ENCODE assay signal across 1 cellular context in the genomic region with DNA sequence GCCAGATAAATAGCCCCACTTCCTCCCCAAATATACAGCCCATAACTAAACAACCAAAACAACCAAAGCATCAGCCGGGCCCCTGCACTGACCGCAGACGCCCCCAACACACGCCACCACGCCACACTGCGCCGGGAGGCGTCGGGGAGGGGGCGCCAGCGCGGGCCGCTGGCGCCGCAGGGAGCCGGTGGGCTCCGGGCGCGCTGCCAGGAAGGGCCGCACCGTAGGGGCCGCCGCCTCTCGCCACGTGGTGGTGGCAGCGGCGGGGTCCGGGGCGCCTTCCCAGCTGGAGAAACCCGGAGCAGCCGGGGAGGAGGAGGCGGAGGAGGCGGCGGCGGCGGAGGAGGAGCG.
TF ChIP-seq lines count a peak whose summit lies in the region.

No MANE protein-coding gene starts in this region.

TF ChIP-seq in K562, 482 proteins besides CTCF, POLR2A, EP300 and RAD21 (continued from another document):
- TF ChIP-seq, protein P1, sequence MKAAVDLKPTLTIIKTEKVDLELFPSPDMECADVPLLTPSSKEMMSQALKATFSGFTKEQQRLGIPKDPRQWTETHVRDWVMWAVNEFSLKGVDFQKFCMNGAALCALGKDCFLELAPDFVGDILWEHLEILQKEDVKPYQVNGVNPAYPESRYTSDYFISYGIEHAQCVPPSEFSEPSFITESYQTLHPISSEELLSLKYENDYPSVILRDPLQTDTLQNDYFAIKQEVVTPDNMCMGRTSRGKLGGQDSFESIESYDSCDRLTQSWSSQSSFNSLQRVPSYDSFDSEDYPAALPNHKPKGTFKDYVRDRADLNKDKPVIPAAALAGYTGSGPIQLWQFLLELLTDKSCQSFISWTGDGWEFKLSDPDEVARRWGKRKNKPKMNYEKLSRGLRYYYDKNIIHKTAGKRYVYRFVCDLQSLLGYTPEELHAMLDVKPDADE (conservative IDR thresholded peaks at IDR 0.05; ENCODE audit: control insufficient read depth, low read depth, low read length), result 0 out of 2 replicates have a peak, but pooled peaks have one; percentile 35
- TF ChIP-seq, protein P2, sequence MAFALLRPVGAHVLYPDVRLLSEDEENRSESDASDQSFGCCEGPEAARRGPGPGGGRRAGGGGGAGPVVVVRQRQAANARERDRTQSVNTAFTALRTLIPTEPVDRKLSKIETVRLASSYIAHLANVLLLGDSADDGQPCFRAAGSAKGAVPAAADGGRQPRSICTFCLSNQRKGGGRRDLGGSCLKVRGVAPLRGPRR (CRISPR knock-in tag; IDR thresholded peaks at IDR 0.05), result no peak
- TF ChIP-seq POLR3G (IDR thresholded peaks at IDR 0.05; ENCODE audit: extremely low read depth, insufficient read length, insufficient replicate concordance) (no peak), L3MBTL2 (IDR thresholded peaks at IDR 0.05) (peak; percentile 59), KDM1A (IDR thresholded peaks at IDR 0.05) (no peak), CXXC5 (CRISPR knock-in tag; IDR thresholded peaks at IDR 0.05) (peak; percentile 67), MTA3 (IDR thresholded peaks at IDR 0.05; ENCODE audit: borderline replicate concordance) (no peak), ARID1B (IDR thresholded peaks at IDR 0.05) (no peak), NCOA4 (IDR thresholded peaks at IDR 0.05; ENCODE audit: partially characterized antibody) (no peak), SIN3A (IDR thresholded peaks at IDR 0.05; ENCODE audit: borderline replicate concordance in 2 of 2, control insufficient read depth in 1 of 2, low read depth in 2 of 2, low read length in 2 of 2) (peak in 1 of 2 experiments; percentile 60; a peak in 1 of 4 replicates), BACH1 (tag; IDR thresholded peaks at IDR 0.05) (no peak), MTA1 (IDR thresholded peaks at IDR 0.05; ENCODE audit: borderline replicate concordance) (no peak), SPI1 (IDR thresholded peaks at IDR 0.05; ENCODE audit: borderline replicate concordance, low read depth, low read length) (peak; percentile 45; the same call in 1 of the 2 replicates), ZNF263 (CRISPR knock-in tag; IDR thresholded peaks at IDR 0.05; ENCODE audit: borderline replicate concordance) (peak; percentile 25; the same call in 1 of the 2 replicates), CBX3 (IDR thresholded peaks at IDR 0.05; ENCODE audit: borderline replicate concordance in 1 of 2, low read length in 2 of 2) (no peak), KLF13 (tag; IDR thresholded peaks at IDR 0.05; ENCODE audit: borderline replicate concordance, low read depth) (no peak), SMAD4 (CRISPR knock-in tag; conservative IDR thresholded peaks at IDR 0.05) (peak; percentile 53), ZFP1 (CRISPR knock-in tag; IDR thresholded peaks at IDR 0.05) (no peak), ZBTB1 (CRISPR knock-in tag; IDR thresholded peaks at IDR 0.05; ENCODE audit: borderline replicate concordance, low read depth) (no peak), ESRRB (CRISPR knock-in tag; IDR thresholded peaks at IDR 0.05; ENCODE audit: borderline replicate concordance) (no peak), ZNF707 (CRISPR knock-in tag; conservative IDR thresholded peaks at IDR 0.05) (no peak), BRCA1 (IDR thresholded peaks at IDR 0.05) (no peak), BRCA1 (CRISPR knock-in tag; IDR thresholded peaks at IDR 0.05) (no peak), RB1 (IDR thresholded peaks at IDR 0.05; ENCODE audit: low read depth) (0 out of 2 replicates have a peak, but pooled peaks have one; percentile 27), HNRNPK (IDR thresholded peaks at IDR 0.05; ENCODE audit: low read depth, low read length, poor library complexity, severe bottlenecking) (no peak), CHD1 (IDR thresholded peaks at IDR 0.05; ENCODE audit: low read length) (no peak), POLR2G (IDR thresholded peaks at IDR 0.05; ENCODE audit: low read depth, low read length) (peak; percentile 71)
